1 cellular context compared by ENCODE assay signal in the genomic region with DNA sequence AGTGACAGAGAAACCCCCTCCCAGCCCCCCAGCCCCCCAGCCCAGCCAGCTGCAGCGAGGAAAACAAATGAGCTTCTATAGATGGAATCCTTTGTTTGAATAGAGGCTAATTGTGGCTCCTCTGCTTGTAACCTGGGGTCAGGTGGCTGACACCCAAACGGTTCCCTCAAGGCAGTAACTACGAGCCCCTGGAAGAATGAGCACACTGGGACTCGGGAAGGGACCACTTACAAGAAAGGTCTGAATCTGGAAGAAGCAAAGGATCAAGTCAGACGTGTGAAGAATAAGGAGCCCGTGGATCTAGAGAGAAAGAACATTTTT.
TF ChIP-seq lines count a peak whose summit lies in the region.

No MANE protein-coding gene starts in this region.

TF ChIP-seq in GM23338, 12 proteins besides CTCF, POLR2A, EP300 and RAD21 (continued from another document):
- TF ChIP-seq, protein P1, sequence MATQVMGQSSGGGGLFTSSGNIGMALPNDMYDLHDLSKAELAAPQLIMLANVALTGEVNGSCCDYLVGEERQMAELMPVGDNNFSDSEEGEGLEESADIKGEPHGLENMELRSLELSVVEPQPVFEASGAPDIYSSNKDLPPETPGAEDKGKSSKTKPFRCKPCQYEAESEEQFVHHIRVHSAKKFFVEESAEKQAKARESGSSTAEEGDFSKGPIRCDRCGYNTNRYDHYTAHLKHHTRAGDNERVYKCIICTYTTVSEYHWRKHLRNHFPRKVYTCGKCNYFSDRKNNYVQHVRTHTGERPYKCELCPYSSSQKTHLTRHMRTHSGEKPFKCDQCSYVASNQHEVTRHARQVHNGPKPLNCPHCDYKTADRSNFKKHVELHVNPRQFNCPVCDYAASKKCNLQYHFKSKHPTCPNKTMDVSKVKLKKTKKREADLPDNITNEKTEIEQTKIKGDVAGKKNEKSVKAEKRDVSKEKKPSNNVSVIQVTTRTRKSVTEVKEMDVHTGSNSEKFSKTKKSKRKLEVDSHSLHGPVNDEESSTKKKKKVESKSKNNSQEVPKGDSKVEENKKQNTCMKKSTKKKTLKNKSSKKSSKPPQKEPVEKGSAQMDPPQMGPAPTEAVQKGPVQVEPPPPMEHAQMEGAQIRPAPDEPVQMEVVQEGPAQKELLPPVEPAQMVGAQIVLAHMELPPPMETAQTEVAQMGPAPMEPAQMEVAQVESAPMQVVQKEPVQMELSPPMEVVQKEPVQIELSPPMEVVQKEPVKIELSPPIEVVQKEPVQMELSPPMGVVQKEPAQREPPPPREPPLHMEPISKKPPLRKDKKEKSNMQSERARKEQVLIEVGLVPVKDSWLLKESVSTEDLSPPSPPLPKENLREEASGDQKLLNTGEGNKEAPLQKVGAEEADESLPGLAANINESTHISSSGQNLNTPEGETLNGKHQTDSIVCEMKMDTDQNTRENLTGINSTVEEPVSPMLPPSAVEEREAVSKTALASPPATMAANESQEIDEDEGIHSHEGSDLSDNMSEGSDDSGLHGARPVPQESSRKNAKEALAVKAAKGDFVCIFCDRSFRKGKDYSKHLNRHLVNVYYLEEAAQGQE (IDR thresholded peaks at IDR 0.05; ENCODE audit: unreplicated experiment): no peak
- no peak for TF ChIP-seq NANOG (IDR thresholded peaks at IDR 0.05; ENCODE audit: borderline replicate concordance)
- TF ChIP-seq EZH2 (IDR thresholded peaks at IDR 0.05; ENCODE audit: low read depth, unreplicated experiment): no peak
- no peak for TF ChIP-seq EZH2phosphoT487 (IDR thresholded peaks at IDR 0.05; ENCODE audit: unreplicated experiment)
- no peak for TF ChIP-seq STAT1 (IDR thresholded peaks at IDR 0.05; ENCODE audit: unreplicated experiment)
- no peak for TF ChIP-seq ZNF114 (CRISPR knock-in tag; IDR thresholded peaks at IDR 0.05)
- no peak for TF ChIP-seq ZNF331 (CRISPR knock-in tag; IDR thresholded peaks at IDR 0.05; ENCODE audit: low read depth)
- TF ChIP-seq POLR2AphosphoS5 (IDR thresholded peaks at IDR 0.05; ENCODE audit: low read depth): no peak
- TF ChIP-seq, protein P2, sequence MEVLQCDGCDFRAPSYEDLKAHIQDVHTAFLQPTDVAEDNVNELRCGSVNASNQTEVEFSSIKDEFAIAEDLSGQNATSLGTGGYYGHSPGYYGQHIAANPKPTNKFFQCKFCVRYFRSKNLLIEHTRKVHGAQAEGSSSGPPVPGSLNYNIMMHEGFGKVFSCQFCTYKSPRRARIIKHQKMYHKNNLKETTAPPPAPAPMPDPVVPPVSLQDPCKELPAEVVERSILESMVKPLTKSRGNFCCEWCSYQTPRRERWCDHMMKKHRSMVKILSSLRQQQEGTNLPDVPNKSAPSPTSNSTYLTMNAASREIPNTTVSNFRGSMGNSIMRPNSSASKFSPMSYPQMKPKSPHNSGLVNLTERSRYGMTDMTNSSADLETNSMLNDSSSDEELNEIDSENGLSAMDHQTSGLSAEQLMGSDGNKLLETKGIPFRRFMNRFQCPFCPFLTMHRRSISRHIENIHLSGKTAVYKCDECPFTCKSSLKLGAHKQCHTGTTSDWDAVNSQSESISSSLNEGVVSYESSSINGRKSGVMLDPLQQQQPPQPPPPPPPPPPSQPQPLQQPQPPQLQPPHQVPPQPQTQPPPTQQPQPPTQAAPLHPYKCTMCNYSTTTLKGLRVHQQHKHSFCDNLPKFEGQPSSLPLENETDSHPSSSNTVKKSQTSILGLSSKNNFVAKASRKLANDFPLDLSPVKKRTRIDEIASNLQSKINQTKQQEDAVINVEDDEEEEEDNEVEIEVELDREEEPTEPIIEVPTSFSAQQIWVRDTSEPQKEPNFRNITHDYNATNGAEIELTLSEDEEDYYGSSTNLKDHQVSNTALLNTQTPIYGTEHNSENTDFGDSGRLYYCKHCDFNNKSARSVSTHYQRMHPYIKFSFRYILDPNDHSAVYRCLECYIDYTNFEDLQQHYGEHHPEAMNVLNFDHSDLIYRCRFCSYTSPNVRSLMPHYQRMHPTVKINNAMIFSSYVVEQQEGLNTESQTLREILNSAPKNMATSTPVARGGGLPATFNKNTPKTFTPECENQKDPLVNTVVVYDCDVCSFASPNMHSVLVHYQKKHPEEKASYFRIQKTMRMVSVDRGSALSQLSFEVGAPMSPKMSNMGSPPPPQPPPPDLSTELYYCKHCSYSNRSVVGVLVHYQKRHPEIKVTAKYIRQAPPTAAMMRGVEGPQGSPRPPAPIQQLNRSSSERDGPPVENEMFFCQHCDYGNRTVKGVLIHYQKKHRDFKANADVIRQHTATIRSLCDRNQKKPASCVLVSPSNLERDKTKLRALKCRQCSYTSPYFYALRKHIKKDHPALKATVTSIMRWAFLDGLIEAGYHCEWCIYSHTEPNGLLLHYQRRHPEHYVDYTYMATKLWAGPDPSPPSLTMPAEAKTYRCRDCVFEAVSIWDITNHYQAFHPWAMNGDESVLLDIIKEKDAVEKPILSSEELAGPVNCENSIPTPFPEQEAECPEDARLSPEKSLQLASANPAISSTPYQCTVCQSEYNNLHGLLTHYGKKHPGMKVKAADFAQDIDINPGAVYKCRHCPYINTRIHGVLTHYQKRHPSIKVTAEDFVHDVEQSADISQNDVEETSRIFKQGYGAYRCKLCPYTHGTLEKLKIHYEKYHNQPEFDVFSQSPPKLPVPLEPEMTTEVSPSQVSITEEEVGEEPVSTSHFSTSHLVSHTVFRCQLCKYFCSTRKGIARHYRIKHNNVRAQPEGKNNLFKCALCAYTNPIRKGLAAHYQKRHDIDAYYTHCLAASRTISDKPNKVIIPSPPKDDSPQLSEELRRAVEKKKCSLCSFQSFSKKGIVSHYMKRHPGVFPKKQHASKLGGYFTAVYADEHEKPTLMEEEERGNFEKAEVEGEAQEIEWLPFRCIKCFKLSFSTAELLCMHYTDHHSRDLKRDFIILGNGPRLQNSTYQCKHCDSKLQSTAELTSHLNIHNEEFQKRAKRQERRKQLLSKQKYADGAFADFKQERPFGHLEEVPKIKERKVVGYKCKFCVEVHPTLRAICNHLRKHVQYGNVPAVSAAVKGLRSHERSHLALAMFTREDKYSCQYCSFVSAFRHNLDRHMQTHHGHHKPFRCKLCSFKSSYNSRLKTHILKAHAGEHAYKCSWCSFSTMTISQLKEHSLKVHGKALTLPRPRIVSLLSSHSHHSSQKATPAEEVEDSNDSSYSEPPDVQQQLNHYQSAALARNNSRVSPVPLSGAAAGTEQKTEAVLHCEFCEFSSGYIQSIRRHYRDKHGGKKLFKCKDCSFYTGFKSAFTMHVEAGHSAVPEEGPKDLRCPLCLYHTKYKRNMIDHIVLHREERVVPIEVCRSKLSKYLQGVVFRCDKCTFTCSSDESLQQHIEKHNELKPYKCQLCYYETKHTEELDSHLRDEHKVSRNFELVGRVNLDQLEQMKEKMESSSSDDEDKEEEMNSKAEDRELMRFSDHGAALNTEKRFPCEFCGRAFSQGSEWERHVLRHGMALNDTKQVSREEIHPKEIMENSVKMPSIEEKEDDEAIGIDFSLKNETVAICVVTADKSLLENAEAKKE (CRISPR knock-in tag; IDR thresholded peaks at IDR 0.05): no peak
- TF ChIP-seq JUNB (IDR thresholded peaks at IDR 0.05; ENCODE audit: unreplicated experiment): no peak
- TF ChIP-seq, protein P3, sequence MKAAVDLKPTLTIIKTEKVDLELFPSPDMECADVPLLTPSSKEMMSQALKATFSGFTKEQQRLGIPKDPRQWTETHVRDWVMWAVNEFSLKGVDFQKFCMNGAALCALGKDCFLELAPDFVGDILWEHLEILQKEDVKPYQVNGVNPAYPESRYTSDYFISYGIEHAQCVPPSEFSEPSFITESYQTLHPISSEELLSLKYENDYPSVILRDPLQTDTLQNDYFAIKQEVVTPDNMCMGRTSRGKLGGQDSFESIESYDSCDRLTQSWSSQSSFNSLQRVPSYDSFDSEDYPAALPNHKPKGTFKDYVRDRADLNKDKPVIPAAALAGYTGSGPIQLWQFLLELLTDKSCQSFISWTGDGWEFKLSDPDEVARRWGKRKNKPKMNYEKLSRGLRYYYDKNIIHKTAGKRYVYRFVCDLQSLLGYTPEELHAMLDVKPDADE (IDR thresholded peaks at IDR 0.05): no peak
